Comparison of ENCODE assay signal across 9 cellular contexts in the genomic region with DNA sequence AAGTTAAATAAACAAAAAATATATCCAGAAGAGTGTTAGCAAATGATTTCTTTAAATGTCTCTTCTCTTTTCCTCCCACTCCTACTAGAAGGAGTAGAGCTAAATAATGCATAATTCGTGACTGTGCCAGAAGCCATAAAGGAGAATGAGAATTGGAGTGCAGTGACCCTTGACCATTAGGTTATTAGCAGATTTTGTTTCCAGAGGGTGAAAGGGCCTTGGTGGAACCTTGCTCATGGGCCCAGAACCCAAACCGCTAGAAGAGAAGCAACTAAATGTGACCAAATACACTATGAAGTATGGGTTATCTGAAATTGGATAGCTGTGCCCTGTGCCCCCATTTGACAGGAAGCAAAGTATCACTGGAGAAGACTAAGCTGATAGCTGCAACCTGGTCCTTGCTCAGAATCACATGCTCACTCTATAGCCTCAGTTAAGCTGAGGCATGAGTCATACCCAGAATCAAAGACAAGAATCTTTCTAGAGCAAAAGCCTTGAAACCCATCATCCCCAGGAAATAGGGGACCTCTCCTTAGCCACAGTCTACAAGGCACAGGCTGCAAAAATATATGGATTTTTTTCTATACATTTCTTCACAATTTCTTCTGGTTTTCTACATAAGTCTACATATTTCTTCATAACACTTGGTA. TPM values are rescaled to one million over a fixed set of nuclear protein-coding genes. Genes with fewer than 3 reads are reported as not detected.
A peak's percentile ranks its signal among the peaks of the same experiment; 100 is the strongest.
DNase-seq lines count a peak whose midpoint lies in the region; ATAC-seq and TF ChIP-seq lines count a peak whose summit lies in the region.
"Had no signal": no experiment of that assay in that cellular context is flagged by ENCODE, and none has a peak within 500 bp of the region (broad histone marks: within the 10 kb centered on the region; RNA-seq: fewer than 3 reads in every experiment).

No MANE protein-coding gene starts in this region.

- H3K4me3 ChIP-seq in mucosa of descending colon (no peak overlapping the region), dorsolateral prefrontal cortex (no peak overlapping the region), adrenal gland (no peak overlapping the region)

- no peaks in the 10 kb centered on the region for H3K4me1 ChIP-seq in mucosa of descending colon (ENCODE audit: low read depth)
- H3K4me1 ChIP-seq in adrenal gland (replicated peaks in 1 of 2), result no peaks in the 10 kb centered on the region

- intact Hi-C loops in mucosa of descending colon (cut with DNase I, micrococcal nuclease), result loop anchor here in 1 of 2 donors (10.0 kb wide), 1 partner anchor 257 kb away; no protein-coding TSS in a partner anchor
- intact Hi-C loops in dorsolateral prefrontal cortex (cut with DNase I), result no loop called here
- intact Hi-C loops in left colon (cut with DNase I, micrococcal nuclease), result no loop called here
- intact Hi-C loops in adrenal gland (cut with DNase I), result no loop called here

- TF ChIP-seq CTCF in mucosa of descending colon (IDR thresholded peaks at IDR 0.05) (no peak), dorsolateral prefrontal cortex (IDR thresholded peaks at IDR 0.05 in 54 of 56, conservative IDR thresholded peaks at IDR 0.05 in 2 of 56; ENCODE audit: low read depth in 1 of 56, partially characterized antibody in 56 of 56) (no peak), adrenal gland (IDR thresholded peaks at IDR 0.05) (no peak)

- 76 to 91% (median 78%) methylated on average over 2 of the region's 2 CpGs for WGBS in adrenal gland, 4 donors

- TF ChIP-seq POLR2A in adrenal gland (IDR thresholded peaks at IDR 0.05), result no peak

- H3K27ac ChIP-seq in dorsolateral prefrontal cortex (peak overlapping the region in 2 of 59 donors; percentile 23 to 43), adrenal gland (no peak overlapping the region)

- H3K27me3 ChIP-seq in dorsolateral prefrontal cortex (no peaks in the 10 kb centered on the region), adrenal gland (no peaks in the 10 kb centered on the region)

- no peaks in the 10 kb centered on the region for H3K9me3 ChIP-seq in mucosa of descending colon
- no peaks in the 10 kb centered on the region for H3K9me3 ChIP-seq in adrenal gland (replicated peaks in 1 of 3)

- DNase-seq in activated CD4-positive, CD25-positive, alpha-beta regulatory T cell (lab: John Stamatoyannopoulos, UW), result no peak
- DNase-seq in MV-4-11 (lab: John Stamatoyannopoulos, UW), result peak; percentile 55
- DNase-seq in mucosa of descending colon, result no peak
- no peak for DNase-seq in dorsolateral prefrontal cortex
- DNase-seq in left colon, result no peak
- no peak for DNase-seq in adrenal gland

- peak; percentile 61 to 63 for ATAC-seq in activated CD4-positive, CD25-positive, alpha-beta regulatory T cell treated with anti-CD3 and anti-CD28 coated beads, Interleukin-2, amount 50 U/mL, for 24 hours
- ATAC-seq in GM21825 (IDR thresholded peaks at IDR 0.05; ENCODE audit: unreplicated experiment) (peak; percentile 65), mucosa of descending colon (peak; percentile 32), left colon (no peak)

- H3K36me3 ChIP-seq in mucosa of descending colon (ENCODE audit: low read depth) (no peaks in the 10 kb centered on the region), adrenal gland (replicated peaks in 1 of 2) (no peaks in the 10 kb centered on the region)

RNA-seq across cellular contexts. Expression of a gene that starts 36.3 kb away (rescaled TPM):
- not detected for total RNA-seq in mucosa of descending colon
- total RNA-seq in dorsolateral prefrontal cortex, result 1 to 10 TPM in 18 of 120 experiments, under 1 TPM in 22, not detected in 80; 0.43 to 2.2 (median 0.97) TPM
- not detected for total RNA-seq in left colon
- total RNA-seq in adrenal gland, result not detected
- under 1 TPM in 1 of 3 donors, not detected in 2; 0.27 TPM for polyA plus RNA-seq in adrenal gland
- total RNA-seq: myocyte had no signal

RNA-seq across cellular contexts. Expression of a gene that starts 45.5 kb away (rescaled TPM):
- total RNA-seq in mucosa of descending colon, result 10 to 100 TPM in 2 of 3 donors, 1 to 10 TPM in 1; 6.6 to 16.9 (median 10.4) TPM
- 1 to 10 TPM in 43 of 120 experiments, under 1 TPM in 73, not detected in 4; 0.10 to 3.3 (median 0.80) TPM for total RNA-seq in dorsolateral prefrontal cortex
- total RNA-seq in left colon, result 10 to 100 TPM in 1 of 2 donors, 1 to 10 TPM in 1; 3.0 to 12.0 TPM
- 10 to 100 TPM in 4 of 8 donors, 1 to 10 TPM in 4; 4.7 to 14.7 (median 9.2) TPM for total RNA-seq in adrenal gland
- polyA plus RNA-seq in adrenal gland, result 10 to 100 TPM in 1 of 3 donors, 1 to 10 TPM in 2; 1.2 to 14.2 (median 1.8) TPM
